Comparison of ENCODE assay signal across 20 cellular contexts in genomic region chr1:85409516-85409915, GRCh38. TPM values are rescaled to one million over a fixed set of nuclear protein-coding genes. Genes with fewer than 3 reads are reported as not detected.
"Had no signal": no experiment of that assay in that cellular context is flagged by ENCODE, and none has a peak within 500 bp of the region (broad histone marks: within the 10 kb centered on the region; RNA-seq: fewer than 3 reads in every experiment).

No MANE protein-coding gene starts in this region.

- FAIRE-seq: keratinocyte had no signal

- H3K27ac ChIP-seq: foreskin keratinocyte, left ventricle myocardium inferior, lower lobe of right lung, psoas muscle, spleen, tibial artery, upper lobe of left lung, vagina had no signal

- H3K27me3 ChIP-seq: foreskin keratinocyte, spleen, tibial artery, upper lobe of left lung, vagina had no signal

- H3K9me3 ChIP-seq: left ventricle myocardium inferior, lower lobe of right lung, psoas muscle, spleen, tibial artery, upper lobe of left lung, vagina had no signal

- DNase-seq: foreskin keratinocyte; immature natural killer cell; left cardiac atrium; left ventricle myocardium inferior; lower lobe of right lung; midbrain; occipital lobe; psoas muscle; retina; spleen; stimulated activated CD4-positive, alpha-beta T cell treated with anti-CD3 and anti-CD28 coated beads, Interleukin-15, amount 100 ng/mL, for 24 hours; stimulated activated CD4-positive, alpha-beta T cell treated with anti-CD3 and anti-CD28 coated beads, Interleukin-1b, Interleukin-23, amount 100 ng/mL, for 48 hours; stimulated activated CD4-positive, alpha-beta T cell treated with anti-CD3 and anti-CD28 coated beads, Interleukin-4, amount 100 ng/mL, for 24 hours; tibial artery; upper lobe of left lung had no signal

- ATAC-seq: foreskin keratinocyte; left cardiac atrium; lower lobe of right lung; natural killer cell treated with Interleukin-12 subunit alpha and Interleukin-12 subunit beta and Interleukin-15 and Interleukin-18, amount 100 ng/mL, for 72 hours; psoas muscle; sciatic nerve; stimulated activated memory B cell treated with anti-CD40 and anti-IgM and Interleukin-4, amounts not matched to agents 10 μg/mL and 1 μg/mL and 100 μg/mL, for 72 hours had no signal

- H3K4me3 ChIP-seq: left ventricle myocardium inferior, lower lobe of right lung, psoas muscle, spleen, tibial artery, upper lobe of left lung, vagina had no signal

- H3K36me3 ChIP-seq: left ventricle myocardium inferior, lower lobe of right lung, spleen, tibial artery, upper lobe of left lung, vagina had no signal

RNA-seq across cellular contexts. Expression of gene DDAH1, which starts 55.4 kb away (rescaled TPM):
- total RNA-seq: natural killer cell treated with Interleukin-12 subunit alpha and Interleukin-12 subunit beta and Interleukin-15 and Interleukin-18, amount 100 ng/mL, for 72 hours had no signal
- polyA plus RNA-seq: immature natural killer cell had no signal
